ENCODE assay signal across 1 cellular context in the genomic region with DNA sequence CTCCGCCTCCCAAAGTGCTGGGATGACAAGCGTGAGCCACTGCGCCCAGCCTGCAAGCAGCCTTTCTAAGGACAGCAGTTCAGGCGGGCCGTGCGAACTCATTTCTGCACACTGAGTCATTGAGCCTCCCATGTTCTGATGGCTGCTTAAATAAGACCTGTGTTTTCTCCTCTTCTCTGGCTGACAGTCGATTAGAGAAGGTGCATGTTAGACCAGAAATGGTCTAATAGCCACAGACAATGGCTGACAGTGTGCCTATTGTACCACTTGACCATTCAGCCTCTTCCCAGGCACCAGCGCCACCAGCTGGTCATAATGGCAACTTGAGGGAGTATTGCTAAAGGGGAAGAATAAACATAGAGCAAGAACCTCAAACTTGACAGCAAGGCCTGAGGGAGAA.
TF ChIP-seq lines count a peak whose summit lies in the region.

No MANE protein-coding gene starts in this region.

TF ChIP-seq in endothelial cell of umbilical vein, 7 proteins besides CTCF, POLR2A, EP300 and RAD21:
- TF ChIP-seq, protein P1, sequence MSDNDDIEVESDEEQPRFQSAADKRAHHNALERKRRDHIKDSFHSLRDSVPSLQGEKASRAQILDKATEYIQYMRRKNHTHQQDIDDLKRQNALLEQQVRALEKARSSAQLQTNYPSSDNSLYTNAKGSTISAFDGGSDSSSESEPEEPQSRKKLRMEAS (IDR thresholded peaks at IDR 0.05; ENCODE audit: insufficient read depth, insufficient read length): no peak
- TF ChIP-seq EZH2 (IDR thresholded peaks at IDR 0.05; ENCODE audit: borderline replicate concordance, low read depth, low read length, severe bottlenecking) (no peak), POLR2AphosphoS5 (IDR thresholded peaks at IDR 0.05; ENCODE audit: insufficient read depth, low read depth, low read length) (no peak), MYC (IDR thresholded peaks at IDR 0.05; ENCODE audit: low read depth, low read length) (no peak), JUN (IDR thresholded peaks at IDR 0.05; ENCODE audit: borderline replicate concordance, insufficient read depth, insufficient read length, low read depth) (no peak), FOS (IDR thresholded peaks at IDR 0.05; ENCODE audit: borderline replicate concordance, insufficient read depth, low read length) (no peak), GATA2 (IDR thresholded peaks at IDR 0.05; ENCODE audit: insufficient read depth, insufficient read length, low read depth, low read length) (no peak)
